Comparison of ENCODE assay signal across 8 cellular contexts in genomic region chr13:101417043-101417406, GRCh38. TPM values are rescaled to one million over a fixed set of nuclear protein-coding genes. Genes with fewer than 3 reads are reported as not detected.
DNase-seq lines count a peak whose midpoint lies in the region; ATAC-seq and TF ChIP-seq lines count a peak whose summit lies in the region.

No MANE protein-coding gene starts in this region.

- no peak for ATAC-seq in GM21381 (IDR thresholded peaks at IDR 0.05; ENCODE audit: unreplicated experiment)

- peaks cover 5% of the 10 kb centered on the region for H3K9me3 Mint-ChIP-seq in mesothelial cell of epicardium
- H3K9me3 Mint-ChIP-seq in CD14-positive monocyte: peaks cover 0 to 8% (median 2%) of the 10 kb centered on the region in 7 donors

- no peak overlapping the region for H3K27ac Mint-ChIP-seq in mesothelial cell of epicardium
- no peak overlapping the region for H3K27ac Mint-ChIP-seq in CD14-positive monocyte

- H3K27me3 Mint-ChIP-seq in mesothelial cell of epicardium (ENCODE audit: low read depth) (peaks cover 39% of the 10 kb centered on the region), CD14-positive monocyte (ENCODE audit: low read depth in 3 of 3) (peaks cover 27 to 40% (median 32%) of the 10 kb centered on the region in 3 donors)

- peak; percentile 82 for DNase-seq in COLO829 (ENCODE audit: low spot score)
- peak; percentile 70 for DNase-seq in NCI-H2171 (lab: John Stamatoyannopoulos, UW)
- DNase-seq in mesothelial cell of epicardium (ENCODE audit: low spot score in 2 of 2, unreplicated experiment in 2 of 2): no peak
- no peak for DNase-seq in CD14-positive monocyte (ENCODE audit: low spot score)
- no peak for DNase-seq in LoVo (ENCODE audit: low spot score)
- no peak for DNase-seq in RKO (ENCODE audit: low spot score)

- peaks cover 21% of the 10 kb centered on the region for H3K4me1 Mint-ChIP-seq in mesothelial cell of epicardium
- H3K4me1 Mint-ChIP-seq in CD14-positive monocyte: no peaks in the 10 kb centered on the region

- peak overlapping the region; percentile 82 for H3K27ac ChIP-seq in cingulate gyrus (ENCODE audit: low read depth, low read length)

- intact Hi-C loops in CD14-positive monocyte (cut with micrococcal nuclease): no loop called here

- H3K36me3 Mint-ChIP-seq in mesothelial cell of epicardium (no peaks in the 10 kb centered on the region), CD14-positive monocyte (no peaks in the 10 kb centered on the region)

- TF ChIP-seq CTCF in mesothelial cell of epicardium (IDR thresholded peaks at IDR 0.05; ENCODE audit: unreplicated experiment): no peak
- TF ChIP-seq CTCF in CD14-positive monocyte (IDR thresholded peaks at IDR 0.05): no peak

- peak overlapping the region; percentile 77 for H3K4me3 Mint-ChIP-seq in mesothelial cell of epicardium
- peak overlapping the region in 1 of 2 donors; percentile 77 for H3K4me3 Mint-ChIP-seq in CD14-positive monocyte

RNA-seq across cellular contexts. Expression of gene NALCN, which starts 0.7 kb away (rescaled TPM):
- total RNA-seq in mesothelial cell of epicardium: 2.1 to 2.5 TPM (median 2.2 TPM) in 3 replicates
- polyA plus RNA-seq in CD14-positive monocyte: not detected

RNA-seq across cellular contexts. Expression of gene ITGBL1, which starts 35.5 kb away (rescaled TPM):
- 0.07 to 0.09 TPM in 2 of 3 replicates, not detected in the other for total RNA-seq in mesothelial cell of epicardium
- polyA plus RNA-seq in CD14-positive monocyte: not detected

Comparison
In these comparisons a context has a peak if more than half of its experiments do, and no peak if none do; other contexts are left out.
1. DNase-seq: peak in COLO829 (single experiment) and NCI-H2171 (single experiment); none in mesothelial cell of epicardium (0 of 2), CD14-positive monocyte (single experiment), LoVo (single experiment) and RKO (single experiment).